In genomic region chr6:144141470-144141869, GRCh38 we compare ENCODE assay signal across 8 cellular contexts.
"Had no signal": no experiment of that assay in that cellular context is flagged by ENCODE, and none has a peak within 500 bp of the region (broad histone marks: within the 10 kb centered on the region; RNA-seq: fewer than 3 reads in every experiment).

No MANE protein-coding gene starts in this region.

- H3K9me3 Mint-ChIP-seq: GM23338, H9 had no signal

- DNase-seq: H9, HCEC 1CT, IMR-90, KG1 had no signal

- H3K4me3 Mint-ChIP-seq: GM23338, H9 had no signal

- FAIRE-seq: H1, H54, K562 had no signal

- H2AFZ ChIP-seq: GM23338 had no signal

- H3K27ac Mint-ChIP-seq: GM23338, H9 had no signal

- H3K4me3 ChIP-seq: GM23338, K562 had no signal

- H3K4me2 ChIP-seq: GM23338 had no signal

- H3K4me1 Mint-ChIP-seq: GM23338, H9 had no signal
